ENCODE assay signal across 8 cellular contexts in genomic region chr9:62800451-62801371, GRCh38.
DNase-seq lines count a peak whose midpoint lies in the region; ATAC-seq, FAIRE-seq and TF ChIP-seq lines count a peak whose summit lies in the region.
"Not testable (repeated sequence)": the region's sequence is repeated elsewhere in the genome, so short reads cannot be mapped to it uniquely, and the experiment has no call there.

No MANE protein-coding gene starts in this region.

- H2AFZ ChIP-seq in HepG2 (ENCODE audit: low read length), result not testable (repeated sequence)

- H3K27me3 ChIP-seq in HepG2 (ENCODE audit: control insufficient read depth in 1 of 2, insufficient read depth in 2 of 2, low read length in 2 of 2), result not testable (repeated sequence)
- peaks cover 54% of the 10 kb centered on the region for H3K27me3 ChIP-seq in upper lobe of right lung

- 56% methylated on average over 30 of the region's 30 CpGs for WGBS in HepG2 (ENCODE audit: low lambda C conversion rate)

- intact Hi-C loops in HepG2 (cut with micrococcal nuclease; ENCODE audit: unreplicated experiment); upper lobe of right lung (cut with DNase I): not testable (repeated sequence)

- H3K4me2 ChIP-seq in HepG2 (ENCODE audit: low read depth, low read length), result peak overlapping the region; percentile 53; the same call in 1 of the 2 replicates

- not testable (repeated sequence) for BruUV-seq in HepG2 (replicated peaks; lab: Mats Ljungman, UMichigan)

- not testable (repeated sequence) for H3K9me3 ChIP-seq in HepG2 (ENCODE audit: low read length); upper lobe of right lung

- H3K4me1 ChIP-seq in HepG2 (ENCODE audit: insufficient read depth, low read length) (peaks cover 10% of the 10 kb centered on the region; the same call in 1 of the 2 replicates), upper lobe of right lung (peaks cover 10% of the 10 kb centered on the region)

- not testable (repeated sequence) for TF ChIP-seq POLR2A in HepG2 (IDR thresholded peaks at IDR 0.05; ENCODE audit: insufficient read depth in 1 of 2, low read depth in 2 of 2, low read length in 2 of 2)

- H3K36me3 ChIP-seq in HepG2 (replicated peaks in 1 of 2; ENCODE audit: control insufficient read depth in 1 of 2, insufficient read depth in 2 of 2, low read length in 2 of 2); upper lobe of right lung: not testable (repeated sequence)

- TF ChIP-seq RAD21 in HepG2 (CRISPR knock-in tag; IDR thresholded peaks at IDR 0.05), result not testable (repeated sequence)

- not testable (repeated sequence) for TF ChIP-seq EP300 in HepG2 (IDR thresholded peaks at IDR 0.05; ENCODE audit: low read depth in 2 of 2, low read length in 2 of 2); HepG2 (CRISPR knock-in tag; IDR thresholded peaks at IDR 0.05; ENCODE audit: borderline replicate concordance)

- not testable (repeated sequence) for H3K79me2 ChIP-seq in HepG2 (ENCODE audit: insufficient read depth, low read length)

- not testable (repeated sequence) for H3K9ac ChIP-seq in HepG2 (ENCODE audit: insufficient read depth, low read depth, low read length)

- in situ Hi-C loops in HepG2 (cut with HindIII; ENCODE audit: extremely low pct_ligation_motif_present, low pct_unique_long_range_greater_than_20kb), result not testable (repeated sequence)

- FAIRE-seq in HepG2 (lab: Jason Lieb, UNC), result not testable (repeated sequence)

- not testable (repeated sequence) for TF ChIP-seq CTCF in GM12865 (IDR thresholded peaks at IDR 0.05; ENCODE audit: insufficient read depth, low read depth, low read length, missing control alignments); WI38 (IDR thresholded peaks at IDR 0.05; ENCODE audit: low read depth, low read length); fibroblast of pulmonary artery (IDR thresholded peaks at IDR 0.05; ENCODE audit: low read length, missing control alignments); HepG2 (CRISPR knock-in tag; IDR thresholded peaks at IDR 0.05); upper lobe of right lung (IDR thresholded peaks at IDR 0.05)

- DNase-seq in GM12865 (ENCODE audit: low read depth), result peak; percentile 68
- peak; percentile 36 for DNase-seq in fibroblast of pulmonary artery (ENCODE audit: low read depth)
- DNase-seq in HepG2 (ENCODE audit: low spot score), result not testable (repeated sequence)
- DNase-seq in putamen (ENCODE audit: low spot score), result peak; percentile 57
- DNase-seq in upper lobe of right lung, result peak; percentile 77

- H3K27ac ChIP-seq in angular gyrus (ENCODE audit: low read depth, low read length) (peak overlapping the region; percentile 65), upper lobe of right lung (peak overlapping the region; percentile 76)
- H3K27ac ChIP-seq in HepG2 (ENCODE audit: extremely low read length, insufficient read depth, low read length), result not testable (repeated sequence)

- CTCF ChIA-PET in HepG2 (lab: Yijun Ruan, JAX; ENCODE audit: low intra/inter-chr PET ratio, low total read pairs), result not testable (repeated sequence)

- H4K20me1 ChIP-seq in HepG2 (ENCODE audit: insufficient read depth, low read length), result not testable (repeated sequence)

- ATAC-seq in HG03066 (IDR thresholded peaks at IDR 0.05; ENCODE audit: low read depth, unreplicated experiment), result peak; percentile 20
- peak; percentile 9; the same call in 1 of the 3 replicates for ATAC-seq in HepG2
- peak; percentile 33 for ATAC-seq in upper lobe of right lung

- POLR2A ChIA-PET in HepG2 (lab: Yijun Ruan, JAX), result interaction anchor here (2.2 kb wide), 1 partner anchor 1017 kb away, joined by 5 read pairs; no protein-coding TSS in a partner anchor

- peak overlapping the region; percentile 80 for H3K4me3 ChIP-seq in GM12865 (ENCODE audit: low read depth, low read length)
- H3K4me3 ChIP-seq in WI38 (ENCODE audit: low read depth, low read length), result peak overlapping the region; percentile 68
- H3K4me3 ChIP-seq in fibroblast of pulmonary artery (replicated peaks; ENCODE audit: low read depth, low read length), result peak overlapping the region; percentile 63
- peak overlapping the region in 2 of 3 experiments; percentile 49 to 51; a peak in 4 of 6 replicates for H3K4me3 ChIP-seq in HepG2 (replicated peaks in 1 of 3; ENCODE audit: insufficient read depth in 1 of 3, low read depth in 2 of 3, low read length in 3 of 3)
- H3K4me3 ChIP-seq in upper lobe of right lung, result peak overlapping the region; percentile 56

TF ChIP-seq in HepG2, 621 proteins besides CTCF, POLR2A, EP300 and RAD21:
- TF ChIP-seq ZMYM4 (CRISPR knock-in tag; IDR thresholded peaks at IDR 0.05), result 0 out of 2 replicates have a peak, but pooled peaks have one; percentile 8
- TF ChIP-seq, protein P1, sequence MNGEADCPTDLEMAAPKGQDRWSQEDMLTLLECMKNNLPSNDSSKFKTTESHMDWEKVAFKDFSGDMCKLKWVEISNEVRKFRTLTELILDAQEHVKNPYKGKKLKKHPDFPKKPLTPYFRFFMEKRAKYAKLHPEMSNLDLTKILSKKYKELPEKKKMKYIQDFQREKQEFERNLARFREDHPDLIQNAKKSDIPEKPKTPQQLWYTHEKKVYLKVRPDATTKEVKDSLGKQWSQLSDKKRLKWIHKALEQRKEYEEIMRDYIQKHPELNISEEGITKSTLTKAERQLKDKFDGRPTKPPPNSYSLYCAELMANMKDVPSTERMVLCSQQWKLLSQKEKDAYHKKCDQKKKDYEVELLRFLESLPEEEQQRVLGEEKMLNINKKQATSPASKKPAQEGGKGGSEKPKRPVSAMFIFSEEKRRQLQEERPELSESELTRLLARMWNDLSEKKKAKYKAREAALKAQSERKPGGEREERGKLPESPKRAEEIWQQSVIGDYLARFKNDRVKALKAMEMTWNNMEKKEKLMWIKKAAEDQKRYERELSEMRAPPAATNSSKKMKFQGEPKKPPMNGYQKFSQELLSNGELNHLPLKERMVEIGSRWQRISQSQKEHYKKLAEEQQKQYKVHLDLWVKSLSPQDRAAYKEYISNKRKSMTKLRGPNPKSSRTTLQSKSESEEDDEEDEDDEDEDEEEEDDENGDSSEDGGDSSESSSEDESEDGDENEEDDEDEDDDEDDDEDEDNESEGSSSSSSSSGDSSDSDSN (CRISPR knock-in tag; IDR thresholded peaks at IDR 0.05), result 0 out of 2 replicates have a peak, but pooled peaks have one; percentile 10
- TF ChIP-seq IRF9 (CRISPR knock-in tag; IDR thresholded peaks at IDR 0.05; ENCODE audit: borderline replicate concordance), result 0 out of 2 replicates have a peak, but pooled peaks have one; percentile 13
- TF ChIP-seq, protein P2, sequence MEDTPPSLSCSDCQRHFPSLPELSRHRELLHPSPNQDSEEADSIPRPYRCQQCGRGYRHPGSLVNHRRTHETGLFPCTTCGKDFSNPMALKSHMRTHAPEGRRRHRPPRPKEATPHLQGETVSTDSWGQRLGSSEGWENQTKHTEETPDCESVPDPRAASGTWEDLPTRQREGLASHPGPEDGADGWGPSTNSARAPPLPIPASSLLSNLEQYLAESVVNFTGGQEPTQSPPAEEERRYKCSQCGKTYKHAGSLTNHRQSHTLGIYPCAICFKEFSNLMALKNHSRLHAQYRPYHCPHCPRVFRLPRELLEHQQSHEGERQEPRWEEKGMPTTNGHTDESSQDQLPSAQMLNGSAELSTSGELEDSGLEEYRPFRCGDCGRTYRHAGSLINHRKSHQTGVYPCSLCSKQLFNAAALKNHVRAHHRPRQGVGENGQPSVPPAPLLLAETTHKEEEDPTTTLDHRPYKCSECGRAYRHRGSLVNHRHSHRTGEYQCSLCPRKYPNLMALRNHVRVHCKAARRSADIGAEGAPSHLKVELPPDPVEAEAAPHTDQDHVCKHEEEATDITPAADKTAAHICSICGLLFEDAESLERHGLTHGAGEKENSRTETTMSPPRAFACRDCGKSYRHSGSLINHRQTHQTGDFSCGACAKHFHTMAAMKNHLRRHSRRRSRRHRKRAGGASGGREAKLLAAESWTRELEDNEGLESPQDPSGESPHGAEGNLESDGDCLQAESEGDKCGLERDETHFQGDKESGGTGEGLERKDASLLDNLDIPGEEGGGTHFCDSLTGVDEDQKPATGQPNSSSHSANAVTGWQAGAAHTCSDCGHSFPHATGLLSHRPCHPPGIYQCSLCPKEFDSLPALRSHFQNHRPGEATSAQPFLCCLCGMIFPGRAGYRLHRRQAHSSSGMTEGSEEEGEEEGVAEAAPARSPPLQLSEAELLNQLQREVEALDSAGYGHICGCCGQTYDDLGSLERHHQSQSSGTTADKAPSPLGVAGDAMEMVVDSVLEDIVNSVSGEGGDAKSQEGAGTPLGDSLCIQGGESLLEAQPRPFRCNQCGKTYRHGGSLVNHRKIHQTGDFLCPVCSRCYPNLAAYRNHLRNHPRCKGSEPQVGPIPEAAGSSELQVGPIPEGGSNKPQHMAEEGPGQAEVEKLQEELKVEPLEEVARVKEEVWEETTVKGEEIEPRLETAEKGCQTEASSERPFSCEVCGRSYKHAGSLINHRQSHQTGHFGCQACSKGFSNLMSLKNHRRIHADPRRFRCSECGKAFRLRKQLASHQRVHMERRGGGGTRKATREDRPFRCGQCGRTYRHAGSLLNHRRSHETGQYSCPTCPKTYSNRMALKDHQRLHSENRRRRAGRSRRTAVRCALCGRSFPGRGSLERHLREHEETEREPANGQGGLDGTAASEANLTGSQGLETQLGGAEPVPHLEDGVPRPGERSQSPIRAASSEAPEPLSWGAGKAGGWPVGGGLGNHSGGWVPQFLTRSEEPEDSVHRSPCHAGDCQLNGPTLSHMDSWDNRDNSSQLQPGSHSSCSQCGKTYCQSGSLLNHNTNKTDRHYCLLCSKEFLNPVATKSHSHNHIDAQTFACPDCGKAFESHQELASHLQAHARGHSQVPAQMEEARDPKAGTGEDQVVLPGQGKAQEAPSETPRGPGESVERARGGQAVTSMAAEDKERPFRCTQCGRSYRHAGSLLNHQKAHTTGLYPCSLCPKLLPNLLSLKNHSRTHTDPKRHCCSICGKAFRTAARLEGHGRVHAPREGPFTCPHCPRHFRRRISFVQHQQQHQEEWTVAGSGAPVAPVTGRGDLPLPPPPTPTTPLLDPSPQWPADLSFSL (CRISPR knock-in tag; IDR thresholded peaks at IDR 0.05), result peak; percentile 74; the same call in 1 of the 2 replicates
- 0 out of 2 replicates have a peak, but pooled peaks have one; percentile 25 for TF ChIP-seq HNRNPL (IDR thresholded peaks at IDR 0.05; ENCODE audit: low read depth, low read length)
TF ChIP-seq in HepG2: peak in this region for 5; not testable (repeated sequence) for 616.
